In genomic region chr5:51227963-51228515, GRCh38 we compare ENCODE assay signal across 19 cellular contexts.
"Had no signal": no experiment of that assay in that cellular context is flagged by ENCODE, and none has a peak within 500 bp of the region (broad histone marks: within the 10 kb centered on the region; RNA-seq: fewer than 3 reads in every experiment).

No MANE protein-coding gene starts in this region.

- H3K27ac Mint-ChIP-seq: naive thymus-derived CD8-positive, alpha-beta T cell had no signal

- H3K4me1 Mint-ChIP-seq: naive thymus-derived CD8-positive, alpha-beta T cell had no signal

- H3K27me3 ChIP-seq: brain microvascular endothelial cell, heart left ventricle, tibial nerve had no signal

- ATAC-seq: activated CD4-positive, CD25-positive, alpha-beta regulatory T cell treated with anti-CD3 and anti-CD28 coated beads, Interleukin-2, amount 50 U/mL, for 24 hours; heart left ventricle; left lobe of liver; naive thymus-derived CD8-positive, alpha-beta T cell had no signal

- H3K27me3 Mint-ChIP-seq: naive thymus-derived CD8-positive, alpha-beta T cell had no signal

- DNase-seq: activated naive CD4-positive, alpha-beta T cell; anterior cingulate cortex; brain microvascular endothelial cell; cortex of kidney; effector memory CD4-positive, alpha-beta T cell; heart left ventricle; mammary epithelial cell; naive thymus-derived CD8-positive, alpha-beta T cell; nucleus accumbens; posterior cingulate gyrus; retina; stimulated activated CD4-positive, alpha-beta T cell treated with anti-CD3 and anti-CD28 coated beads, Interleukin-4, amount 100 ng/mL, for 24 hours; stimulated activated naive CD4-positive, alpha-beta T cell treated with Interleukin-2 at 50 U/mL for 16 hours; substantia nigra; T-helper 9 cell had no signal

- H3K27ac ChIP-seq: brain microvascular endothelial cell, epithelial cell of prostate, heart left ventricle, tibial nerve had no signal

- H3K36me3 ChIP-seq: brain microvascular endothelial cell, heart left ventricle, tibial nerve had no signal

- H3K4me3 Mint-ChIP-seq: naive thymus-derived CD8-positive, alpha-beta T cell had no signal

- H3K4me3 ChIP-seq: heart left ventricle, tibial nerve had no signal

- H3K4me1 ChIP-seq: tibial nerve had no signal
